11 cellular contexts compared by ENCODE assay signal in genomic region chr10:43402880-43403452, GRCh38. TPM values are rescaled to one million over a fixed set of nuclear protein-coding genes. Genes with fewer than 3 reads are reported as not detected.
DNase-seq lines count a peak whose midpoint lies in the region; ATAC-seq, FAIRE-seq and TF ChIP-seq lines count a peak whose summit lies in the region.
"Had no signal": no experiment of that assay in that cellular context is flagged by ENCODE, and none has a peak within 500 bp of the region (broad histone marks: within the 10 kb centered on the region; RNA-seq: fewer than 3 reads in every experiment).

No MANE protein-coding gene starts in this region.

- intact Hi-C loops in K562 (cut with micrococcal nuclease) = no loop called here

- peaks cover 70% of the 10 kb centered on the region for H3K36me3 ChIP-seq in DND-41 (ENCODE audit: insufficient read depth, low read length)
- H3K36me3 ChIP-seq in Karpas-422 (ENCODE audit: insufficient read depth, low read length) = peaks cover 32% of the 10 kb centered on the region
- H3K36me3 ChIP-seq in K562 (ENCODE audit: control insufficient read depth, insufficient read depth, low read length) = peaks cover 75% of the 10 kb centered on the region

- WGBS in K562 (ENCODE audit: insufficient coverage, low coverage, missing lambda C conversion rate) = 28% methylated on average over 7 of the region's 7 CpGs

- H3K4me3 ChIP-seq in DND-41 (ENCODE audit: low read depth in 1 of 2, low read length in 2 of 2) = peak overlapping the region in 1 of 2 experiments; percentile 87; a peak in 1 of 4 replicates
- peak overlapping the region; percentile 4; the same call in 1 of the 2 replicates for H3K4me3 ChIP-seq in Karpas-422 (ENCODE audit: low read length)
- no peak overlapping the region for H3K4me3 ChIP-seq in K562

- peak overlapping the region in 2 of 3 experiments; percentile 15 to 42 for H3K4me3 Mint-ChIP-seq in nephron
- H3K4me3 Mint-ChIP-seq: nephron progenitor cell had no signal

- peaks cover 4% of the 10 kb centered on the region for H3K9me1 ChIP-seq in K562 (ENCODE audit: control insufficient read depth, insufficient read depth, low read length)

- TF ChIP-seq CTCF in DND-41 (IDR thresholded peaks at IDR 0.05; ENCODE audit: borderline replicate concordance, extremely low read depth, low read length, poor library complexity, severe bottlenecking) (no peak), K562 (IDR thresholded peaks at IDR 0.05 in 2 of 3, conservative IDR thresholded peaks at IDR 0.05 in 1 of 3; ENCODE audit: insufficient read depth in 2 of 3, low read depth in 1 of 3, low read length in 3 of 3) (no peak), nephron (IDR thresholded peaks at IDR 0.05; ENCODE audit: unreplicated experiment in 3 of 3) (no peak)

- H3K9ac ChIP-seq in DND-41 (ENCODE audit: low read depth, low read length) (peak overlapping the region; percentile 98), Karpas-422 (ENCODE audit: low read length) (0 out of 2 replicates have a peak overlapping the region, but pooled peaks have one; percentile 22), K562 (ENCODE audit: insufficient read depth in 1 of 2, low read depth in 2 of 2, low read length in 2 of 2) (peak overlapping the region; percentile 12 to 63; a peak in 3 of 4 replicates)

- CTCF ChIA-PET in K562 (lab: Yijun Ruan, JAX; ENCODE audit: low intra/inter-chr PET ratio) = no interaction called here

- H3K79me2 ChIP-seq in DND-41 (ENCODE audit: insufficient read depth, low read length) (peaks cover 100% of the 10 kb centered on the region), Karpas-422 (ENCODE audit: low read length) (peaks cover 100% of the 10 kb centered on the region), K562 (ENCODE audit: control insufficient read depth, insufficient read depth, low read length) (peaks cover 100% of the 10 kb centered on the region)

- H3K27me3 ChIP-seq in DND-41 (ENCODE audit: insufficient read depth, low read length, poor library complexity) (no peaks in the 10 kb centered on the region), Karpas-422 (ENCODE audit: low read length) (no peaks in the 10 kb centered on the region), K562 (ENCODE audit: control insufficient read depth in 2 of 2, insufficient read depth in 2 of 2, low read length in 2 of 2) (no peaks in the 10 kb centered on the region)

- peak overlapping the region in 1 of 3 experiments; percentile 58 for H3K27ac Mint-ChIP-seq in nephron

- 0 out of 2 replicates have a peak, but pooled peaks have one; percentile 2 for TF ChIP-seq POLR2A in K562 (conservative IDR thresholded peaks at IDR 0.05)

- H3K9me3 Mint-ChIP-seq in nephron = no peaks in the 10 kb centered on the region
- H3K9me3 Mint-ChIP-seq: nephron progenitor cell had no signal

- no peaks in the 10 kb centered on the region for H3K9me2 ChIP-seq in Karpas-422 (replicated peaks; ENCODE audit: insufficient read depth, low read length)

- TF ChIP-seq EP300 in K562 (IDR thresholded peaks at IDR 0.05; ENCODE audit: low read length) = no peak

- H3K4me1 Mint-ChIP-seq in nephron = peaks cover 45% of the 10 kb centered on the region

- H2AFZ ChIP-seq in DND-41 (ENCODE audit: low read depth, low read length) (no peak overlapping the region), Karpas-422 (ENCODE audit: low read length) (no peak overlapping the region), K562 (ENCODE audit: low read depth, low read length) (no peak overlapping the region)

- in situ Hi-C loops in K562 (cut with MboI) = no loop called here

- H4K20me1 ChIP-seq in DND-41 (ENCODE audit: insufficient read depth, low read length) (peaks cover 82% of the 10 kb centered on the region), Karpas-422 (ENCODE audit: insufficient read depth, low read depth, low read length) (peaks cover 70% of the 10 kb centered on the region), K562 (replicated peaks; ENCODE audit: control insufficient read depth, insufficient read depth, low read length) (peaks cover 72% of the 10 kb centered on the region)

- no peak for ATAC-seq in DND-41 (ENCODE audit: insufficient read depth, low read depth)
- no peak for ATAC-seq in K562
- ATAC-seq in HG03097 (IDR thresholded peaks at IDR 0.05; ENCODE audit: low FRiP score, unreplicated experiment) = no peak

- POLR2A ChIA-PET in K562 (lab: Yijun Ruan, JAX) = interaction anchor here (0.5 to 1.7 kb wide), 7 partner anchors 9 to 201 kb away, joined by 3 to 6 read pairs (median 4); partner anchors contain the start of gene ZNF487

- H3K9me3 ChIP-seq in DND-41 (ENCODE audit: insufficient read depth, low read length, severe bottlenecking) = no peaks in the 10 kb centered on the region
- H3K9me3 ChIP-seq in Karpas-422 (ENCODE audit: low read length) = no peaks in the 10 kb centered on the region
- no peaks in the 10 kb centered on the region for H3K9me3 ChIP-seq in K562 (replicated peaks; ENCODE audit: control insufficient read depth, insufficient read depth, low read depth, low read length)

- no peaks in the 10 kb centered on the region for H3K27me3 Mint-ChIP-seq in nephron (ENCODE audit: low read depth)

- H3K4me2 ChIP-seq in DND-41 (ENCODE audit: insufficient read depth, low read length) (peak overlapping the region; percentile 94), Karpas-422 (ENCODE audit: low read depth, low read length, poor library complexity, severe bottlenecking) (peak overlapping the region; percentile 92), K562 (ENCODE audit: insufficient read depth, low read length) (peak overlapping the region; percentile 84; the same call in 1 of the 2 replicates)

- TF ChIP-seq RAD21 in K562 (CRISPR knock-in tag; conservative IDR thresholded peaks at IDR 0.05 in 1 of 2, IDR thresholded peaks at IDR 0.05 in 1 of 2) = no peak

- DNase-seq in DND-41 (no peak), Karpas-422 (no peak), K562 (ENCODE audit: extremely low read depth in 1 of 4, low spot score in 3 of 4) (peak in 1 of 4 experiments; percentile 6), DMS79 (lab: John Stamatoyannopoulos, UW) (no peak), NCI-H2081 treated with DMSO at 0.1 percent for 48 hours (lab: John Stamatoyannopoulos, UW) (no peak)
- DNase-seq: MV-4-11, NCI-H69, nephron progenitor cell, T1000 had no signal

- no peak for FAIRE-seq in K562 (lab: Jason Lieb, UNC)

- H3K36me3 Mint-ChIP-seq in nephron (ENCODE audit: low read depth) = peaks cover 15% of the 10 kb centered on the region

- BruUV-seq in K562 (replicated peaks; lab: Mats Ljungman, UMichigan) = TSS peak; percentile 1

- peaks cover 84% of the 10 kb centered on the region for H3K4me1 ChIP-seq in DND-41 (ENCODE audit: insufficient read depth, low read length)
- H3K4me1 ChIP-seq in Karpas-422 (ENCODE audit: low read length) = peaks cover 85% of the 10 kb centered on the region
- peaks cover 38 to 58% of the 10 kb centered on the region in 2 experiments for H3K4me1 ChIP-seq in K562 (replicated peaks in 1 of 2; ENCODE audit: control insufficient read depth in 2 of 2, insufficient read depth in 2 of 2, low read length in 2 of 2)

- H3K27ac ChIP-seq in DND-41 (ENCODE audit: low read length) = peak overlapping the region; percentile 75
- peak overlapping the region; percentile 37; the same call in 1 of the 2 replicates for H3K27ac ChIP-seq in Karpas-422 (ENCODE audit: low read length)
- H3K27ac ChIP-seq in K562 (ENCODE audit: extremely low read depth, low read depth, low read length) = no peak overlapping the region; the same call in 2 of the 3 replicates

RNA-seq across cellular contexts. Expression of gene HNRNPF, which starts 6.0 kb away (rescaled TPM):
- total RNA-seq in Karpas-422 (2014; rRNA removed; shearing (Covaris generic); ENCODE audit: low replicate concordance) = 160 and 269 TPM in 2 replicates
- 85.6 and 109 TPM in 2 replicates for total RNA-seq in K562 (2011; cell fraction: chromatin; rRNA removed; ENCODE audit: low replicate concordance)
- 72.0 and 75.3 TPM in 2 replicates for total RNA-seq in K562 (2011; cell fraction: nucleolus; rRNA removed)
- total RNA-seq in K562 (2011; cell fraction: nucleoplasm; rRNA removed) = 72.8 and 78.1 TPM in 2 replicates
- total RNA-seq in K562 (2014; rRNA removed) (475 and 482 TPM in 2 replicates), K562 (2014; rRNA removed; fragmentation: Illumina TruSeq; extraction: Trizol) (350 and 367 TPM in 2 replicates), K562 (2015; rRNA removed; fragmentation: Illumina TruSeq; extraction: Trizol) (425 and 438 TPM in 2 replicates), K562 (2021) (436 and 489 TPM in 2 replicates)
- polyA plus RNA-seq in K562 (2011; rRNA removed) (331 and 341 TPM in 2 replicates), K562 (2014; fragmentation: Illumina TruSeq; extraction: Trizol) (450 and 461 TPM in 2 replicates), K562 (2014; fragmentation: Nextera tagmentation; extraction: Ambion mirVana) (100 to 1,000 TPM; 192 to 289 TPM), K562 (2014; rRNA removed) (390 and 416 TPM in 2 replicates)
- 281 and 294 TPM in 2 replicates for polyA plus RNA-seq in K562 (2011; cell fraction: cytosol; rRNA removed)
- 122 and 160 TPM in 2 replicates for polyA plus RNA-seq in K562 (2011; cell fraction: nucleus; rRNA removed)
- polyA plus RNA-seq in K562 (2012) = 322 and 499 TPM in 2 replicates
- polyA minus RNA-seq in K562 (2011; rRNA and poly(A)+ RNA removed) = 441 and 450 TPM in 2 replicates
- 190 and 194 TPM in 2 replicates for polyA minus RNA-seq in K562 (2011; cell fraction: cytosol; rRNA and poly(A)+ RNA removed)
- 39.4 and 62.3 TPM in 2 replicates for polyA minus RNA-seq in K562 (2011; cell fraction: nucleus; rRNA and poly(A)+ RNA removed)

RNA-seq across cellular contexts. Expression of gene FXYD4, which starts 31.5 kb away (rescaled TPM):
- not detected in 2 replicates for total RNA-seq in Karpas-422 (2014; rRNA removed; shearing (Covaris generic); ENCODE audit: low replicate concordance)
- not detected in 2 replicates for total RNA-seq in K562 (2011; cell fraction: chromatin; rRNA removed; ENCODE audit: low replicate concordance)
- not detected in 2 replicates for total RNA-seq in K562 (2011; cell fraction: nucleolus; rRNA removed)
- not detected in 2 replicates for total RNA-seq in K562 (2011; cell fraction: nucleoplasm; rRNA removed)
- not detected in 2 replicates for total RNA-seq in K562 (2014; rRNA removed)
- total RNA-seq in K562 (2014; rRNA removed; fragmentation: Illumina TruSeq; extraction: Trizol) = not detected in 2 replicates
- total RNA-seq in K562 (2015; rRNA removed; fragmentation: Illumina TruSeq; extraction: Trizol) = not detected in 2 replicates
- total RNA-seq in K562 (2021) = not detected in 2 replicates
- not detected in 2 replicates for polyA plus RNA-seq in K562 (2011; rRNA removed)
- polyA plus RNA-seq in K562 (2011; cell fraction: cytosol; rRNA removed) = 0.07 TPM in 1 of 2 replicates, not detected in the other
- polyA plus RNA-seq in K562 (2011; cell fraction: nucleus; rRNA removed) = not detected in 2 replicates
- 0.37 TPM in 1 of 2 replicates, not detected in the other for polyA plus RNA-seq in K562 (2012)
- polyA plus RNA-seq in K562 (2014; fragmentation: Illumina TruSeq; extraction: Trizol) = not detected in 2 replicates
- polyA plus RNA-seq in K562 (2014; fragmentation: Nextera tagmentation; extraction: Ambion mirVana) = not detected
- 0.94 TPM in 1 of 2 replicates, not detected in the other for polyA plus RNA-seq in K562 (2014; rRNA removed)
- not detected in 2 replicates for polyA minus RNA-seq in K562 (2011; rRNA and poly(A)+ RNA removed)
- not detected in 2 replicates for polyA minus RNA-seq in K562 (2011; cell fraction: cytosol; rRNA and poly(A)+ RNA removed)
- polyA minus RNA-seq in K562 (2011; cell fraction: nucleus; rRNA and poly(A)+ RNA removed) = not detected in 2 replicates

RNA-seq across cellular contexts. Expression of gene ZNF487, which starts 33.9 kb away (rescaled TPM):
- total RNA-seq in Karpas-422 (2014; rRNA removed; shearing (Covaris generic); ENCODE audit: low replicate concordance) = 11.5 and 11.8 TPM in 2 replicates
- 4.8 and 7.6 TPM in 2 replicates for total RNA-seq in K562 (2011; cell fraction: chromatin; rRNA removed; ENCODE audit: low replicate concordance)
- 4.8 and 5.1 TPM in 2 replicates for total RNA-seq in K562 (2011; cell fraction: nucleolus; rRNA removed)
- total RNA-seq in K562 (2011; cell fraction: nucleoplasm; rRNA removed) = 5.8 and 8.5 TPM in 2 replicates
- total RNA-seq in K562 (2014; rRNA removed) = 2.7 and 3.2 TPM in 2 replicates
- total RNA-seq in K562 (2014; rRNA removed; fragmentation: Illumina TruSeq; extraction: Trizol) = 4.1 and 4.3 TPM in 2 replicates
- total RNA-seq in K562 (2015; rRNA removed; fragmentation: Illumina TruSeq; extraction: Trizol) = 3.7 and 4.3 TPM in 2 replicates
- 1.9 and 3.5 TPM in 2 replicates for total RNA-seq in K562 (2021)
- 5.5 and 5.9 TPM in 2 replicates for polyA plus RNA-seq in K562 (2011; rRNA removed)
- 4.7 and 4.9 TPM in 2 replicates for polyA plus RNA-seq in K562 (2011; cell fraction: cytosol; rRNA removed)
- polyA plus RNA-seq in K562 (2011; cell fraction: nucleus; rRNA removed) = 2.3 and 3.1 TPM in 2 replicates
- 2.6 and 6.6 TPM in 2 replicates for polyA plus RNA-seq in K562 (2012)
- polyA plus RNA-seq in K562 (2014; fragmentation: Illumina TruSeq; extraction: Trizol) = 4.1 and 4.2 TPM in 2 replicates
- polyA plus RNA-seq in K562 (2014; fragmentation: Nextera tagmentation; extraction: Ambion mirVana) = 1 to 10 TPM; 6.1 to 6.5 TPM
- 3.2 and 3.7 TPM in 2 replicates for polyA plus RNA-seq in K562 (2014; rRNA removed)
- polyA minus RNA-seq in K562 (2011; rRNA and poly(A)+ RNA removed) = 1.4 and 1.7 TPM in 2 replicates
- 1.3 and 1.7 TPM in 2 replicates for polyA minus RNA-seq in K562 (2011; cell fraction: cytosol; rRNA and poly(A)+ RNA removed)
- 1.3 and 2.7 TPM in 2 replicates for polyA minus RNA-seq in K562 (2011; cell fraction: nucleus; rRNA and poly(A)+ RNA removed)

Comparison
In these comparisons a context has a peak if more than half of its experiments do, and no peak if none do; other contexts are left out.
1. H3K9ac ChIP-seq: peak in every context shown above with its lines; median percentile 98 in DND-41; 38 in K562; 22 in Karpas-422.